In the genomic region with DNA sequence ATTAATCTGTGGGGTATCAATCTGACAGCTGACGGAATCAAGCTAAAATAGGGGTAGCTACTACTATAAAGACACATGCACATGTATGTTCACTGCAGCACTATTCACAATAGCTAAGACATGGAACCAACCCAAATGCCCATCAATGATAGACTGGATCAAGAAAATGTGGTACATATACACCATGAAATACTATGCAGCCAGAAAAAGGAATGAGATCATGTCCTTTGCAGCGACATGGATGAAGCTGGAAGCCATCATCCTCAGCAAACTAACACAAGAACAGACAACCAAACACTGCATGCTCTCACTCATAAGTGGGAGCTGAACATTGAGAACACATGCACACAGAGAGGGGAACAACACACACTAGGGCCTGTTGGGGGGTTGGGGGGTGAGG, we compare ENCODE assay signal across 7 cellular contexts.
DNase-seq lines count a peak whose midpoint lies in the region; ATAC-seq, FAIRE-seq and TF ChIP-seq lines count a peak whose summit lies in the region.
"Not testable (repeated sequence)": the region's sequence is repeated elsewhere in the genome, so short reads cannot be mapped to it uniquely, and the experiment has no call there.

No MANE protein-coding gene starts in this region.

- H3K36me3 ChIP-seq in HEK293 (ENCODE audit: control insufficient read depth in 2 of 2, insufficient read depth in 1 of 2, low read length in 2 of 2), result peaks cover 8 to 15% of the 10 kb centered on the region in 2 experiments; a peak in 2 of 3 replicates
- not testable (repeated sequence) for H3K36me3 ChIP-seq in neural progenitor cell

- DNase-seq in GM12892 (ENCODE audit: insufficient read length); HTR-8/SVneo (ENCODE audit: insufficient read length, low spot score); endothelial cell (ENCODE audit: low spot score); naive B cell; neural progenitor cell (ENCODE audit: low spot score); stimulated activated naive B cell treated with anti-CD40 and anti-IgM and Interleukin-4, amounts not matched to agents 10 μg/mL and 1 μg/mL and 100 μg/mL, for 72 hours: not testable (repeated sequence)

- not testable (repeated sequence) for H3K79me2 ChIP-seq in neural progenitor cell (ENCODE audit: low read depth)

- H4K20me1 ChIP-seq in neural progenitor cell (ENCODE audit: low read depth), result not testable (repeated sequence)

- not testable (repeated sequence) for ATAC-seq in naive B cell (ENCODE audit: low read depth in 2 of 2); stimulated activated naive B cell treated with anti-CD40 and anti-IgM and Interleukin-4, amounts not matched to agents 10 μg/mL and 1 μg/mL and 100 μg/mL, for 72 hours (replicated peaks)

- TF ChIP-seq CTCF in HEK293 (tag by site-specific recombination; IDR thresholded peaks at IDR 0.05); endothelial cell (IDR thresholded peaks at IDR 0.05; ENCODE audit: unreplicated experiment); neural progenitor cell (IDR thresholded peaks at IDR 0.05): not testable (repeated sequence)

- H3K9ac ChIP-seq in neural progenitor cell, result not testable (repeated sequence)

- H3K4me1 ChIP-seq in HEK293 (ENCODE audit: control insufficient read depth, insufficient read depth, low read length); neural progenitor cell: not testable (repeated sequence)

- H3K27me3 Mint-ChIP-seq in endothelial cell (ENCODE audit: unreplicated experiment); naive B cell; neural progenitor cell (ENCODE audit: insufficient read depth, low read depth); stimulated activated naive B cell treated with anti-CD40 and anti-IgM and Interleukin-4, amounts not matched to agents 10 μg/mL and 1 μg/mL and 100 μg/mL, for 72 hours: not testable (repeated sequence)

- FAIRE-seq in GM12892 (lab: Jason Lieb, UNC) (peak; percentile 81), HTR-8/SVneo (lab: Jason Lieb, UNC) (peak; percentile 51)

- POLR2A ChIA-PET in HEK293 (lab: Yijun Ruan, JAX), result not testable (repeated sequence)

- H3K36me3 Mint-ChIP-seq in endothelial cell (ENCODE audit: low read depth, unreplicated experiment) (peaks cover 12% of the 10 kb centered on the region), neural progenitor cell (peaks cover 14% of the 10 kb centered on the region)
- not testable (repeated sequence) for H3K36me3 Mint-ChIP-seq in naive B cell
- peaks cover 20 to 39% of the 10 kb centered on the region in 2 donors for H3K36me3 Mint-ChIP-seq in stimulated activated naive B cell treated with anti-CD40 and anti-IgM and Interleukin-4, amounts not matched to agents 10 μg/mL and 1 μg/mL and 100 μg/mL, for 72 hours

- not testable (repeated sequence) for H3K9me3 ChIP-seq in HEK293 (ENCODE audit: control insufficient read depth, insufficient read depth, low read depth, low read length); neural progenitor cell (ENCODE audit: low read depth)

- H3K4me1 Mint-ChIP-seq in endothelial cell (ENCODE audit: unreplicated experiment); neural progenitor cell: not testable (repeated sequence)
- peaks cover 12 to 64% (median 25%) of the 10 kb centered on the region in 3 donors for H3K4me1 Mint-ChIP-seq in naive B cell
- peaks cover 8 to 10% of the 10 kb centered on the region in 2 donors for H3K4me1 Mint-ChIP-seq in stimulated activated naive B cell treated with anti-CD40 and anti-IgM and Interleukin-4, amounts not matched to agents 10 μg/mL and 1 μg/mL and 100 μg/mL, for 72 hours

- TF ChIP-seq POLR2A in GM12892 (IDR thresholded peaks at IDR 0.05; ENCODE audit: low read depth, low read length), result not testable (repeated sequence)

- not testable (repeated sequence) for H2AFZ ChIP-seq in neural progenitor cell (replicated peaks)

- not testable (repeated sequence) for H3F3A ChIP-seq in neural progenitor cell (ENCODE audit: low read depth)

- CTCF ChIA-PET in HEK293 (lab: Yijun Ruan, JAX), result interaction anchor here (1.0 to 2.5 kb wide), 3 partner anchors 30 to 140 kb away, joined by 3 to 7 read pairs (median 4); no protein-coding TSS in a partner anchor

- not testable (repeated sequence) for H3K4me2 ChIP-seq in neural progenitor cell

- H3K27me3 ChIP-seq in neural progenitor cell, result not testable (repeated sequence)

- not testable (repeated sequence) for H3K27ac Mint-ChIP-seq in endothelial cell (ENCODE audit: unreplicated experiment); neural progenitor cell
- H3K27ac Mint-ChIP-seq in naive B cell, result peak overlapping the region in 4 of 6 donors; percentile 21 to 72 (median 52)
- peak overlapping the region; percentile 51 for H3K27ac Mint-ChIP-seq in stimulated activated naive B cell treated with anti-CD40 and anti-IgM and Interleukin-4, amounts not matched to agents 10 μg/mL and 1 μg/mL and 100 μg/mL, for 72 hours

- H3K9me3 Mint-ChIP-seq in endothelial cell (ENCODE audit: unreplicated experiment); naive B cell; neural progenitor cell; stimulated activated naive B cell treated with anti-CD40 and anti-IgM and Interleukin-4, amounts not matched to agents 10 μg/mL and 1 μg/mL and 100 μg/mL, for 72 hours: not testable (repeated sequence)

- not testable (repeated sequence) for H3K4me3 ChIP-seq in HEK293 (ENCODE audit: low read depth, low read length); neural progenitor cell

- H3K4me3 Mint-ChIP-seq in endothelial cell (ENCODE audit: unreplicated experiment), result peak overlapping the region; percentile 48
- H3K4me3 Mint-ChIP-seq in naive B cell; stimulated activated naive B cell treated with anti-CD40 and anti-IgM and Interleukin-4, amounts not matched to agents 10 μg/mL and 1 μg/mL and 100 μg/mL, for 72 hours: not testable (repeated sequence)
- peak overlapping the region; percentile 46 for H3K4me3 Mint-ChIP-seq in neural progenitor cell

- H3K27ac ChIP-seq in HEK293 (ENCODE audit: extremely low read depth, low read depth, low read length); neural progenitor cell: not testable (repeated sequence)

TF ChIP-seq in HEK293, 187 proteins besides CTCF, POLR2A, EP300 and RAD21:
- peak; percentile 99 for TF ChIP-seq ZNF146 (tag by site-specific recombination; IDR thresholded peaks at IDR 0.05)
